19 cellular contexts compared by ENCODE assay signal in the genomic region with DNA sequence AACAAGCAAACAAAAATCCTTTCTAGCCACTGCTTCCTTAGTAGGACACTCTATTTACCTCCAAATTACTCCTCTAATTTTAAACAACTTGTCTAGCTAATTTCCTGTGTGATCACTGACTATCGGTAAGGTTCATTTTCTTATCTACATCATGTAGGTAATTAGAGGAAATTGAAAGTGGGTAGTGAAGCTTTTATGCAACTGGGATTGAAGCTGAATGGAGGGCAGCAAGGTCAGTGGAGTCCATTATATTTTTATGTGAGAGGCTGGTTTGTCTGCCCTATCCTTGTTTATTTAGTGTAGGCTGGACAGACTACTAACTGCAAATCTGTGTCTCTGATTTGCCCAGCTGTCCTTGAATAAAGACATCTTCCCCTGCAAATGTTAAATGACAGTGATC.
DNase-seq lines count a peak whose midpoint lies in the region; ATAC-seq and TF ChIP-seq lines count a peak whose summit lies in the region.
"Had no signal": no experiment of that assay in that cellular context is flagged by ENCODE, and none has a peak within 500 bp of the region (broad histone marks: within the 10 kb centered on the region; RNA-seq: fewer than 3 reads in every experiment).

No MANE protein-coding gene starts in this region.

- peak overlapping the region; percentile 52 for H3K27ac Mint-ChIP-seq in endodermal cell
- H3K27ac Mint-ChIP-seq: activated CD4-positive, alpha-beta T cell treated with anti-CD3 and anti-CD28 coated beads, Interleukin-2, amount 10 ng/mL, durations not matched to agents 7 days and 5 days had no signal

- WGBS in endodermal cell (ENCODE audit: insufficient coverage in 1 of 2, insufficient read length in 1 of 2), 2 experiments: 89% methylated on average over 1 of the region's 1 CpG; no CpG with 5 or more reads in 1 of the 2 experiments
- WGBS in thyroid gland, 2 donors: 12 to 18% methylated on average over 1 of the region's 1 CpG

- H3K9me3 ChIP-seq in cardiac muscle cell (ENCODE audit: low read depth): no peaks in the 10 kb centered on the region
- no peaks in the 10 kb centered on the region for H3K9me3 ChIP-seq in endodermal cell (ENCODE audit: control insufficient read depth, low read length)
- no peaks in the 10 kb centered on the region for H3K9me3 ChIP-seq in thyroid gland
- H3K9me3 ChIP-seq: esophagus muscularis mucosa, right atrium auricular region had no signal

- no peak for ATAC-seq in Right ventricle myocardium superior (ENCODE audit: poor library complexity)
- ATAC-seq: K562 had no signal

- no peaks in the 10 kb centered on the region for H3K9me3 Mint-ChIP-seq in endodermal cell
- H3K9me3 Mint-ChIP-seq: activated CD4-positive, alpha-beta T cell treated with anti-CD3 and anti-CD28 coated beads, Interleukin-2, amount 10 ng/mL, durations not matched to agents 7 days and 5 days had no signal

- H3K36me3 ChIP-seq in cardiac muscle cell (no peaks in the 10 kb centered on the region), endodermal cell (ENCODE audit: control insufficient read depth, insufficient read depth, low read length) (no peaks in the 10 kb centered on the region), thyroid gland (no peaks in the 10 kb centered on the region)
- H3K36me3 ChIP-seq: esophagus muscularis mucosa, right atrium auricular region had no signal

- H3K4me3 ChIP-seq in cardiac muscle cell (no peak overlapping the region), endodermal cell (ENCODE audit: low read length) (no peak overlapping the region), thyroid gland (replicated peaks in 1 of 3) (no peak overlapping the region)
- H3K4me3 ChIP-seq: esophagus muscularis mucosa, K562, right atrium auricular region had no signal

- H3K27me3 ChIP-seq in cardiac muscle cell (no peaks in the 10 kb centered on the region), endodermal cell (ENCODE audit: control insufficient read depth, insufficient read depth, low read length, poor library complexity, severe bottlenecking) (no peaks in the 10 kb centered on the region), thyroid gland (no peaks in the 10 kb centered on the region)
- H3K27me3 ChIP-seq: esophagus muscularis mucosa, right atrium auricular region had no signal

- H3K4me1 ChIP-seq in cardiac muscle cell (ENCODE audit: low read depth) (peaks cover 18% of the 10 kb centered on the region), endodermal cell (ENCODE audit: control insufficient read depth, insufficient read depth, low read length) (no peaks in the 10 kb centered on the region), thyroid gland (peaks cover 29 to 37% of the 10 kb centered on the region in 2 donors)
- H3K4me1 ChIP-seq: right atrium auricular region had no signal

- H3K36me3 Mint-ChIP-seq in endodermal cell (ENCODE audit: low read depth): no peaks in the 10 kb centered on the region

- TF ChIP-seq CTCF in cardiac muscle cell (IDR thresholded peaks at IDR 0.05; ENCODE audit: low read depth, low read length) (no peak), endodermal cell (conservative IDR thresholded peaks at IDR 0.05) (no peak), thyroid gland (IDR thresholded peaks at IDR 0.05) (no peak)

- intact Hi-C loops in Right ventricle myocardium superior (cut with DNase I): no loop called here
- intact Hi-C loops in thyroid gland (cut with DNase I): no loop called here
- intact Hi-C loops in cardiac septum (cut with DNase I): no loop called here

- peaks cover 8% of the 10 kb centered on the region for H3K4me1 Mint-ChIP-seq in endodermal cell
- H3K4me1 Mint-ChIP-seq: activated CD4-positive, alpha-beta T cell treated with anti-CD3 and anti-CD28 coated beads, Interleukin-2, amount 10 ng/mL, durations not matched to agents 7 days and 5 days had no signal

- H3K27me3 Mint-ChIP-seq in endodermal cell (ENCODE audit: insufficient read depth): no peaks in the 10 kb centered on the region
- H3K27me3 Mint-ChIP-seq: activated CD4-positive, alpha-beta T cell treated with anti-CD3 and anti-CD28 coated beads, Interleukin-2, amount 10 ng/mL, durations not matched to agents 7 days and 5 days had no signal

- H3K27ac ChIP-seq in cardiac muscle cell (peak overlapping the region; percentile 41), endodermal cell (ENCODE audit: low read depth, low read length) (no peak overlapping the region), thyroid gland (peak overlapping the region in 2 of 3 donors; percentile 17 to 57)
- H3K27ac ChIP-seq: C4-2B, esophagus muscularis mucosa, right atrium auricular region had no signal

- DNase-seq in cardiac muscle cell (ENCODE audit: low read depth in 1 of 2, low spot score in 1 of 2) (no peak), Right ventricle myocardium superior (no peak), NCI-H2081 treated with DMSO at 0.1 percent for 48 hours (lab: John Stamatoyannopoulos, UW) (peak; percentile 82), endodermal cell (no peak), thyroid gland (no peak), cardiac septum (ENCODE audit: low spot score) (no peak)
- DNase-seq in effector CD4-positive, alpha-beta T cell: no peak
- DNase-seq in effector CD8-positive, alpha-beta T cell (lab: John Stamatoyannopoulos, UW): no peak
- DNase-seq: activated CD4-positive, alpha-beta T cell treated with anti-CD3 and anti-CD28 coated beads, Interleukin-2, amount 10 ng/mL, durations not matched to agents 7 days and 5 days; amniotic stem cell; DMS79; NCI-H226; nucleus accumbens; stimulated activated CD4-positive, alpha-beta T cell treated with anti-CD3 and anti-CD28 coated beads, Interleukin-15, amount 100 ng/mL, for 24 hours; T-helper 1 cell had no signal

- H3K9ac ChIP-seq in endodermal cell (ENCODE audit: extremely low read depth, low read length, poor library complexity, severe bottlenecking): no peak overlapping the region

- no peak for TF ChIP-seq POLR2A in thyroid gland (IDR thresholded peaks at IDR 0.05)

- no peak overlapping the region for H3K4me3 Mint-ChIP-seq in endodermal cell
- H3K4me3 Mint-ChIP-seq: activated CD4-positive, alpha-beta T cell treated with anti-CD3 and anti-CD28 coated beads, Interleukin-2, amount 10 ng/mL, durations not matched to agents 7 days and 5 days had no signal
